Comparison of ENCODE assay signal across 30 cellular contexts in genomic region chr11:106858200-106858599, GRCh38.
A peak's percentile ranks its signal among the peaks of the same experiment; 100 is the strongest.
DNase-seq lines count a peak whose midpoint lies in the region; TF ChIP-seq lines count a peak whose summit lies in the region.
"Had no signal": no experiment of that assay in that cellular context is flagged by ENCODE, and none has a peak within 500 bp of the region (broad histone marks: within the 10 kb centered on the region; RNA-seq: fewer than 3 reads in every experiment).

No MANE protein-coding gene starts in this region.

- no peak for DNase-seq in mesothelial cell of epicardium (ENCODE audit: low spot score in 2 of 2, unreplicated experiment in 2 of 2)
- DNase-seq in Ammon's horn (ENCODE audit: low spot score), result no peak
- DNase-seq in BE2C, result no peak
- DNase-seq: 8988T; ACHN; AML-193; C1 segment of cervical spinal cord; Caco-2; Calu3; CD4-positive, alpha-beta memory T cell; CD4-positive, alpha-beta T cell; CD4-positive, CD25-positive, alpha-beta regulatory T cell; CD8-positive, alpha-beta memory T cell; CD8-positive, alpha-beta T cell; COR-L47; DMS 273 treated with DMSO at 0.1 percent for 48 hours; DMS153; DMS53; DMS79; DMS79 treated with DMSO at 0.1 percent for 48 hours; DND-41; EL had no signal

- H3K27ac Mint-ChIP-seq in mesothelial cell of epicardium, result peak overlapping the region; percentile 79
- H3K27ac Mint-ChIP-seq: B cell; CD14-positive monocyte; CD4-positive, alpha-beta memory T cell; CD4-positive, alpha-beta T cell; CD4-positive, CD25-positive, alpha-beta regulatory T cell; CD8-positive, alpha-beta memory T cell; CD8-positive, alpha-beta T cell had no signal

- H3K4me3 Mint-ChIP-seq in mesothelial cell of epicardium, result no peak overlapping the region
- H3K4me3 Mint-ChIP-seq: B cell; CD14-positive monocyte; CD4-positive, alpha-beta memory T cell; CD4-positive, alpha-beta T cell; CD4-positive, CD25-positive, alpha-beta regulatory T cell; CD8-positive, alpha-beta memory T cell; CD8-positive, alpha-beta T cell had no signal

- peaks cover 14% of the 10 kb centered on the region for H3K9me3 Mint-ChIP-seq in mesothelial cell of epicardium

- H3K4me1 ChIP-seq in HEK293 (ENCODE audit: control insufficient read depth, insufficient read depth, low read length), result no peaks in the 10 kb centered on the region; the same call in 1 of the 2 replicates
- no peaks in the 10 kb centered on the region for H3K4me1 ChIP-seq in BE2C
- H3K4me1 ChIP-seq: A549, BLaER1, Caco-2 had no signal

- H3K36me3 Mint-ChIP-seq in mesothelial cell of epicardium, result peaks cover 8% of the 10 kb centered on the region
- H3K36me3 Mint-ChIP-seq: CD14-positive monocyte; CD4-positive, alpha-beta memory T cell; CD4-positive, CD25-positive, alpha-beta regulatory T cell; CD8-positive, alpha-beta memory T cell; CD8-positive, alpha-beta T cell had no signal

- CTCF ChIA-PET in HEK293 (lab: Yijun Ruan, JAX), result no interaction called here

- TF ChIP-seq CTCF in HEK293 (tag by site-specific recombination; IDR thresholded peaks at IDR 0.05), result no peak
- TF ChIP-seq CTCF in mesothelial cell of epicardium (IDR thresholded peaks at IDR 0.05; ENCODE audit: unreplicated experiment), result no peak
- no peak for TF ChIP-seq CTCF in BE2C (IDR thresholded peaks at IDR 0.05; ENCODE audit: low read depth, low read length)

- H3K36me3 ChIP-seq in HEK293 (ENCODE audit: control insufficient read depth in 2 of 2, insufficient read depth in 1 of 2, low read length in 2 of 2), result no peaks in the 10 kb centered on the region
- H3K36me3 ChIP-seq in BE2C, result no peaks in the 10 kb centered on the region
- H3K36me3 ChIP-seq: BLaER1; BLaER1 treated with 17β-estradiol and CSF1 and Interleukin-3, amounts not matched to agents 10 nM and 100 nM had no signal

- no peak overlapping the region for H3K27ac ChIP-seq in HEK293 (ENCODE audit: extremely low read depth, low read depth, low read length)
- H3K27ac ChIP-seq: 22Rv1; A549; BLaER1; BLaER1 treated with 17β-estradiol and CSF1 and Interleukin-3, amounts not matched to agents 10 nM and 100 nM; C4-2B had no signal

- POLR2A ChIA-PET in HEK293 (lab: Yijun Ruan, JAX), result interaction anchor here (0.5 kb wide), 1 partner anchor 139 kb away, joined by 5 read pairs; no protein-coding TSS in a partner anchor

- H3K9me3 ChIP-seq in HEK293 (ENCODE audit: control insufficient read depth, insufficient read depth, low read depth, low read length) (no peaks in the 10 kb centered on the region), BE2C (no peaks in the 10 kb centered on the region; the same call in 1 of the 2 replicates)
- H3K9me3 ChIP-seq: A549, BLaER1 had no signal

- peaks cover 22% of the 10 kb centered on the region for H3K4me1 Mint-ChIP-seq in mesothelial cell of epicardium
- H3K4me1 Mint-ChIP-seq: B cell; CD14-positive monocyte; CD4-positive, alpha-beta memory T cell; CD4-positive, CD25-positive, alpha-beta regulatory T cell; CD8-positive, alpha-beta memory T cell had no signal

- no peaks in the 10 kb centered on the region for H3K27me3 Mint-ChIP-seq in mesothelial cell of epicardium (ENCODE audit: low read depth)
- H3K27me3 Mint-ChIP-seq: B cell; CD4-positive, alpha-beta memory T cell; CD4-positive, alpha-beta T cell; CD4-positive, CD25-positive, alpha-beta regulatory T cell; CD8-positive, alpha-beta memory T cell had no signal

- H3K4me3 ChIP-seq in HEK293 (ENCODE audit: low read depth, low read length) (no peak overlapping the region), BE2C (ENCODE audit: low read depth, low read length) (no peak overlapping the region)
- H3K4me3 ChIP-seq: A549; BLaER1; BLaER1 treated with 17β-estradiol and CSF1 and Interleukin-3, amounts not matched to agents 10 nM and 100 nM had no signal

- no peaks in the 10 kb centered on the region for H3K27me3 ChIP-seq in BE2C
- H3K27me3 ChIP-seq: BLaER1; BLaER1 treated with 17β-estradiol and CSF1 and Interleukin-3, amounts not matched to agents 10 nM and 100 nM had no signal

TF ChIP-seq in HEK293, 187 proteins besides CTCF, POLR2A, EP300 and RAD21 (continues in another document):
- TF ChIP-seq ZNF26 (tag by site-specific recombination; IDR thresholded peaks at IDR 0.05) (no peak), ZNF266 (tag by site-specific recombination; IDR thresholded peaks at IDR 0.05; ENCODE audit: low read depth) (no peak), KLF8 (tag by site-specific recombination; IDR thresholded peaks at IDR 0.05) (peak; percentile 78), MEIS1 (CRISPR knock-in tag; IDR thresholded peaks at IDR 0.05; ENCODE audit: borderline replicate concordance) (no peak), ZNF121 (tag by site-specific recombination; IDR thresholded peaks at IDR 0.05) (no peak), ZNF660 (tag by site-specific recombination; IDR thresholded peaks at IDR 0.05) (no peak), ZNF114 (tag by site-specific recombination; IDR thresholded peaks at IDR 0.05) (no peak), ZNF18 (tag by site-specific recombination; IDR thresholded peaks at IDR 0.05) (no peak), OSR2 (tag by site-specific recombination; IDR thresholded peaks at IDR 0.05) (peak; percentile 31; the same call in 1 of the 2 replicates), ZNF792 (tag by site-specific recombination; IDR thresholded peaks at IDR 0.05) (no peak), ZNF398 (tag by site-specific recombination; IDR thresholded peaks at IDR 0.05) (no peak), ZNF394 (tag by site-specific recombination; IDR thresholded peaks at IDR 0.05; ENCODE audit: borderline replicate concordance) (0 out of 2 replicates have a peak, but pooled peaks have one; percentile 26), ZFHX2 (tag by site-specific recombination; conservative IDR thresholded peaks at IDR 0.05) (no peak), KLF9 (tag by site-specific recombination; IDR thresholded peaks at IDR 0.05; ENCODE audit: low read depth) (no peak), SP7 (tag by site-specific recombination; IDR thresholded peaks at IDR 0.05) (0 out of 2 replicates have a peak, but pooled peaks have one; percentile 14), ZXDB (tag by site-specific recombination; IDR thresholded peaks at IDR 0.05) (peak; percentile 66), ZNF791 (tag by site-specific recombination; IDR thresholded peaks at IDR 0.05) (no peak), ZNF366 (tag by site-specific recombination; conservative IDR thresholded peaks at IDR 0.05) (peak; percentile 73), ZBTB7A (tag by site-specific recombination; IDR thresholded peaks at IDR 0.05; ENCODE audit: low read depth) (no peak), ZNF214 (tag by site-specific recombination; IDR thresholded peaks at IDR 0.05; ENCODE audit: borderline replicate concordance) (no peak), ZNF629 (tag by site-specific recombination; IDR thresholded peaks at IDR 0.05) (0 out of 2 replicates have a peak, but pooled peaks have one; percentile 48), ZNF843 (tag by site-specific recombination; IDR thresholded peaks at IDR 0.05) (peak; percentile 94), ZFP41 (tag by site-specific recombination; IDR thresholded peaks at IDR 0.05; ENCODE audit: borderline replicate concordance) (no peak), ZNF19 (tag by site-specific recombination; IDR thresholded peaks at IDR 0.05; ENCODE audit: low read depth) (no peak), ZNF174 (tag by site-specific recombination; IDR thresholded peaks at IDR 0.05) (no peak), RBAK (tag by site-specific recombination; IDR thresholded peaks at IDR 0.05) (no peak)
